ENCODE assay signal across 23 cellular contexts in the genomic region with DNA sequence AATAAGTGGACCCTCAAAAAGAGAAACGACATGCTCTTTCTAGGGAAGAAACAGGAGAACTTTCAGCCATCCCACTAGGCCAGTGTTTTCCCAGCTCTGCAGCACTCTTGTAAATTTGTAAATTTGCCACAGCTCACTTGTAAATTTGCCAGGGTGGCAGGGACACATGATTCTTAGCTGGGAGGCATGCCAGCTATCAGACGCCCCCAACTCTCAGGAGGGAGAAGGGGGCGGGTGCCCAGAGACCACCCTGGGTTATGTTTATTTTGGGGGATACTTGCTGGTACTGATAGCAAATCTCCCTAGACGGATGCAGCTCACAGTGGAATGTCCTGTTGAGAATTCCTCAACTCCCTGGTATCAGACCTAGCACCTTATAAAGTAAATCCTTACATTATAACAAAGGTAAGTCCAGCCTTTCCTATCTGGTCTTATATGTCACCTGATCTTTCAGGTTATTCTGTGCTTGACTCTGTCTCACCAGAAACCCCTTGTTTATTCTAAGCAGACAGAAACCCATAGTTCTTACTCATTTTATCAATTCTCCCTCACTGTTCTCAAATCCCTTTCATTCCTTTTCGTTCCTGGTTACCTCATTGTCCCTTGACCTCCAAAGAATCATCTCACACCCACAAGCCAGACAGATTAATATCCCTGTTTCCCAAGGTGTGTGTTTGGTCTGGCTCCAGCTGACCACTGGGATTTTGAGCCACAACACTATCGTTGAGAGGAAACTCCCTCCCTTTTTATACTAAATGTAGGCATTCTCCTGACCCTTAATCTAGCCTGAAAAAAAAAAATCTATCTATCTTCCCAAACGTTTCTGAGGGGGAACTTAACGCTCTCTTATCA.
"Had no signal": no experiment of that assay in that cellular context is flagged by ENCODE, and none has a peak within 500 bp of the region (broad histone marks: within the 10 kb centered on the region; RNA-seq: fewer than 3 reads in every experiment).

No MANE protein-coding gene starts in this region.

- H3K4me1 Mint-ChIP-seq: naive thymus-derived CD8-positive, alpha-beta T cell had no signal

- H3K36me3 ChIP-seq: left lung, ovary, spleen, stomach, thyroid gland, vagina had no signal

- H3K27ac Mint-ChIP-seq: stimulated activated naive B cell treated with anti-CD40 and anti-IgM and Interleukin-4, amounts not matched to agents 10 μg/mL and 1 μg/mL and 100 μg/mL, for 72 hours had no signal

- H3K27ac ChIP-seq: coronary artery, left lung, ovary, psoas muscle, skin epidermis, spleen, stomach, thyroid gland, vagina had no signal

- H3K9me3 Mint-ChIP-seq: stimulated activated naive B cell treated with anti-CD40 and anti-IgM and Interleukin-4, amounts not matched to agents 10 μg/mL and 1 μg/mL and 100 μg/mL, for 72 hours had no signal

- ATAC-seq: left cardiac atrium; left lung; naive thymus-derived CD8-positive, alpha-beta T cell; psoas muscle; right cardiac atrium; stimulated activated naive B cell treated with anti-CD40 and anti-IgM and Interleukin-4, amounts not matched to agents 10 μg/mL and 1 μg/mL and 100 μg/mL, for 72 hours had no signal

- H3K4me3 ChIP-seq: coronary artery, left lung, ovary, psoas muscle, skin epidermis, spleen, stomach, thyroid gland, vagina had no signal

- H3K4me1 ChIP-seq: left lung, psoas muscle, spleen, stomach, thyroid gland, vagina had no signal

- H3K27me3 ChIP-seq: ovary, thyroid gland, vagina had no signal

- H3K36me3 Mint-ChIP-seq: naive thymus-derived CD8-positive, alpha-beta T cell; stimulated activated naive B cell treated with anti-CD40 and anti-IgM and Interleukin-4, amounts not matched to agents 10 μg/mL and 1 μg/mL and 100 μg/mL, for 72 hours had no signal

- H3K4me3 Mint-ChIP-seq: naive thymus-derived CD8-positive, alpha-beta T cell; stimulated activated naive B cell treated with anti-CD40 and anti-IgM and Interleukin-4, amounts not matched to agents 10 μg/mL and 1 μg/mL and 100 μg/mL, for 72 hours had no signal

- H3K9me3 ChIP-seq: left lung, ovary, psoas muscle, spleen, stomach, thyroid gland, vagina had no signal

- FAIRE-seq: endometrium, frontal cortex, islet of Langerhans had no signal

- DNase-seq: dermis blood vessel endothelial cell; effector memory CD4-positive, alpha-beta T cell; hypothalamus; left cardiac atrium; left lung; mesenchymal stem cell; naive thymus-derived CD8-positive, alpha-beta T cell; occipital lobe; ovary; posterior cingulate gyrus; psoas muscle; right cardiac atrium; spleen; stimulated activated naive B cell treated with anti-CD40 and anti-IgM and Interleukin-4, amounts not matched to agents 10 μg/mL and 1 μg/mL and 100 μg/mL, for 72 hours; stomach; thyroid gland; trophoblast cell had no signal
